ENCODE assay signal across 9 cellular contexts in genomic region chr11:96091476-96091875, GRCh38.
A peak's percentile ranks its signal among the peaks of the same experiment; 100 is the strongest.
DNase-seq lines count a peak whose midpoint lies in the region; ATAC-seq and TF ChIP-seq lines count a peak whose summit lies in the region.
"Had no signal": no experiment of that assay in that cellular context is flagged by ENCODE, and none has a peak within 500 bp of the region (broad histone marks: within the 10 kb centered on the region; RNA-seq: fewer than 3 reads in every experiment).

No MANE protein-coding gene starts in this region.

- no peak overlapping the region for H3K27ac ChIP-seq in PC-3 (ENCODE audit: low read length)
- H3K27ac ChIP-seq: PC-9 had no signal

- H3K4me1 ChIP-seq in PC-3 (ENCODE audit: insufficient read depth, low read length) = peaks cover 33% of the 10 kb centered on the region

- H3K27me3 ChIP-seq in PC-3 (ENCODE audit: low read length) = no peaks in the 10 kb centered on the region

- H3K4me2 ChIP-seq in PC-3 (ENCODE audit: low read length) = no peak overlapping the region

- no peaks in the 10 kb centered on the region for H3K79me2 ChIP-seq in PC-3 (ENCODE audit: low read length)

- H3K9me2 ChIP-seq in PC-3 (replicated peaks; ENCODE audit: low read length) = no peaks in the 10 kb centered on the region

- no peaks in the 10 kb centered on the region for H3F3A ChIP-seq in PC-3 (ENCODE audit: low read length, unreplicated experiment)

- no peak overlapping the region for H2AFZ ChIP-seq in PC-3 (ENCODE audit: low read length)
- H2AFZ ChIP-seq: PC-9 had no signal

- POLR2A ChIA-PET in PC-3 (lab: Charles Lee; ENCODE audit: unreplicated experiment) = no interaction called here

- no TSS peak for BruUV-seq in PC-3 (replicated peaks; lab: Mats Ljungman, UMichigan)

- peak; percentile 51 for DNase-seq in EH (ENCODE audit: low read depth)
- DNase-seq in GM20000 (ENCODE audit: low spot score) = no peak
- peak; percentile 68 for DNase-seq in PC-3
- DNase-seq in lung microvascular endothelial cell (ENCODE audit: low read depth in 2 of 2) = peak; percentile 26 to 29
- no peak for DNase-seq in NCI-H526 treated with DMSO at 0.1 percent for 48 hours (lab: John Stamatoyannopoulos, UW)
- no peak for DNase-seq in HK-2 (ENCODE audit: unreplicated experiment)
- DNase-seq: stimulated activated CD4-positive, alpha-beta T cell treated with anti-CD3 and anti-CD28 coated beads, Interleukin-2, amount 100 ng/mL, for 24 hours had no signal

- TF ChIP-seq CTCF in GM20000 (IDR thresholded peaks at IDR 0.05; ENCODE audit: extremely low read depth, missing control alignments) (peak; percentile 14), PC-3 (conservative IDR thresholded peaks at IDR 0.05; ENCODE audit: low read depth, low read length) (peak; percentile 65)

- CTCF ChIA-PET in PC-3 (lab: Charles Lee) = interaction anchor here (0.6 to 0.8 kb wide), 2 partner anchors 64 to 76 kb away, joined by 3 to 5 read pairs; no protein-coding TSS in a partner anchor

- peak; percentile 30; the same call in 1 of the 2 replicates for ATAC-seq in PC-3
- ATAC-seq in HG03342 (IDR thresholded peaks at IDR 0.05; ENCODE audit: unreplicated experiment) = no peak

- intact Hi-C loops in PC-3 (cut with micrococcal nuclease) = no loop called here

- H3K9me3 ChIP-seq in PC-3 (ENCODE audit: low read length) = no peaks in the 10 kb centered on the region

- H4K20me1 ChIP-seq in PC-3 (ENCODE audit: low read length) = no peaks in the 10 kb centered on the region

- no peaks in the 10 kb centered on the region for H3K36me3 ChIP-seq in PC-3 (ENCODE audit: low read depth, low read length)

- H3K9ac ChIP-seq in PC-3 (ENCODE audit: low read length) = no peak overlapping the region

- no peak overlapping the region for H3K4me3 ChIP-seq in PC-3 (ENCODE audit: low read length)
- H3K4me3 ChIP-seq: PC-9 had no signal

Comparison
In these comparisons a context has a peak if more than half of its experiments do, and no peak if none do; other contexts are left out.
1. DNase-seq: peak in EH (single experiment), PC-3 (single experiment) and lung microvascular endothelial cell (2 of 2); none in GM20000 (single experiment), NCI-H526 treated with DMSO at 0.1 percent for 48 hours (single experiment) and HK-2 (single experiment).